In the genomic region with DNA sequence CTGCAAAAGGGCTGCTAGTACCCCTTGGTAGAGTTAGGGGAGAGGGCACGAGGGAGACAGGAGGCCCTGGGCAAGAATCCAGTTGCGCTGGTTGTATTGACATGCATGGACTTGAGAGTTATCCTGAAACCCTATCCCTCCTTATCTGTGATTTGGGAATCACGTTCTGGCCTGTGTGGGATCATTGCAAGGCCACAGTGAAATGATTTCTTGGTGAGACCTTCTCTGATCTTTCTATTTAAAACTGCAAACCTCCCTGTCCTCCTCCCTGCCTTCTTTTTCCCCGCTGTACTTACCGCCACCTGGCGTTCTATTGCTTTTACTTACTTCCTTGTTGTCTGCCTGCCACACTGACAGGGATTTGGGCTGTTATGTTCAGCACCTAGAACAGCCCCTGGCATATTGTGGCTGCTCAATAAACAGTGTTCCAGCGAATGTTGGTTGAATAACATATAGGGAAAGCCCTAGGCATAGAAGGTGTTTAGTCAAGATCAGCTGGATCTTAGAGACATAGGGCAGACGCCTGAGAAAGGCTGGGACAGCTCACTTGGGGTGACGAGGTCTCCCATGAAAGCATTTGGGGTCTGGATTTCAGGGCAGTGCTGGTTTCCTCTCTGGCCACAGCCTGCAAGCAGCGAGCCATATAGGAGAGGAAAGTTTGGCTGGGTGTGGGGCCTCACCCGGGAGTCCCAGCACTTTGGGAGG, we compare ENCODE assay signal across 8 cellular contexts. TPM values are rescaled to one million over a fixed set of nuclear protein-coding genes. Genes with fewer than 3 reads are reported as not detected.
DNase-seq lines count a peak whose midpoint lies in the region; ATAC-seq and TF ChIP-seq lines count a peak whose summit lies in the region.

No MANE protein-coding gene starts in this region.

- no peak for TF ChIP-seq EP300 in Ishikawa (IDR thresholded peaks at IDR 0.05; ENCODE audit: borderline replicate concordance)

- peak; percentile 81 for TF ChIP-seq RAD21 in Ishikawa (IDR thresholded peaks at IDR 0.05; ENCODE audit: low read depth)

- ATAC-seq in GM18868 (IDR thresholded peaks at IDR 0.05; ENCODE audit: unreplicated experiment), result no peak

- DNase-seq in NCI-H1436 (lab: John Stamatoyannopoulos, UW) (peak; percentile 29), NCI-H1436 treated with DMSO at 0.1 percent for 48 hours (lab: John Stamatoyannopoulos, UW) (no peak), SIG-M5 (lab: John Stamatoyannopoulos, UW) (peak; percentile 12), fibroblast of gingiva (ENCODE audit: low read depth) (peak; percentile 15), renal cortical epithelial cell (ENCODE audit: low read depth) (peak; percentile 69)
- no peak for DNase-seq in activated CD8-positive, alpha-beta memory T cell treated with anti-CD3 and anti-CD28 coated beads, Interleukin-2, amount 50 U/mL, for 4 hours

TF ChIP-seq in Ishikawa, 13 proteins besides CTCF, POLR2A, EP300 and RAD21:
- TF ChIP-seq NFIC (IDR thresholded peaks at IDR 0.05) (no peak), ZBTB7A (IDR thresholded peaks at IDR 0.05; ENCODE audit: low read depth) (no peak), CEBPB (IDR thresholded peaks at IDR 0.05) (no peak), FOXM1 (IDR thresholded peaks at IDR 0.05; ENCODE audit: borderline replicate concordance, low read depth) (no peak), MAX (IDR thresholded peaks at IDR 0.05) (0 out of 2 replicates have a peak, but pooled peaks have one; percentile 18)
- TF ChIP-seq, protein P1, sequence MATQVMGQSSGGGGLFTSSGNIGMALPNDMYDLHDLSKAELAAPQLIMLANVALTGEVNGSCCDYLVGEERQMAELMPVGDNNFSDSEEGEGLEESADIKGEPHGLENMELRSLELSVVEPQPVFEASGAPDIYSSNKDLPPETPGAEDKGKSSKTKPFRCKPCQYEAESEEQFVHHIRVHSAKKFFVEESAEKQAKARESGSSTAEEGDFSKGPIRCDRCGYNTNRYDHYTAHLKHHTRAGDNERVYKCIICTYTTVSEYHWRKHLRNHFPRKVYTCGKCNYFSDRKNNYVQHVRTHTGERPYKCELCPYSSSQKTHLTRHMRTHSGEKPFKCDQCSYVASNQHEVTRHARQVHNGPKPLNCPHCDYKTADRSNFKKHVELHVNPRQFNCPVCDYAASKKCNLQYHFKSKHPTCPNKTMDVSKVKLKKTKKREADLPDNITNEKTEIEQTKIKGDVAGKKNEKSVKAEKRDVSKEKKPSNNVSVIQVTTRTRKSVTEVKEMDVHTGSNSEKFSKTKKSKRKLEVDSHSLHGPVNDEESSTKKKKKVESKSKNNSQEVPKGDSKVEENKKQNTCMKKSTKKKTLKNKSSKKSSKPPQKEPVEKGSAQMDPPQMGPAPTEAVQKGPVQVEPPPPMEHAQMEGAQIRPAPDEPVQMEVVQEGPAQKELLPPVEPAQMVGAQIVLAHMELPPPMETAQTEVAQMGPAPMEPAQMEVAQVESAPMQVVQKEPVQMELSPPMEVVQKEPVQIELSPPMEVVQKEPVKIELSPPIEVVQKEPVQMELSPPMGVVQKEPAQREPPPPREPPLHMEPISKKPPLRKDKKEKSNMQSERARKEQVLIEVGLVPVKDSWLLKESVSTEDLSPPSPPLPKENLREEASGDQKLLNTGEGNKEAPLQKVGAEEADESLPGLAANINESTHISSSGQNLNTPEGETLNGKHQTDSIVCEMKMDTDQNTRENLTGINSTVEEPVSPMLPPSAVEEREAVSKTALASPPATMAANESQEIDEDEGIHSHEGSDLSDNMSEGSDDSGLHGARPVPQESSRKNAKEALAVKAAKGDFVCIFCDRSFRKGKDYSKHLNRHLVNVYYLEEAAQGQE (IDR thresholded peaks at IDR 0.05; ENCODE audit: low read depth), result peak; percentile 84

RNA-seq across cellular contexts. Expression of gene ALPL, which starts 25.6 kb away (rescaled TPM):
- 0.35 and 11.1 TPM in 2 replicates for total RNA-seq in renal cortical epithelial cell

Comparison
In these comparisons a context has a peak if more than half of its experiments do, and no peak if none do; other contexts are left out.
1. DNase-seq: peak in NCI-H1436 (single experiment), SIG-M5 (single experiment), fibroblast of gingiva (single experiment) and renal cortical epithelial cell (single experiment); none in NCI-H1436 treated with DMSO at 0.1 percent for 48 hours (single experiment) and activated CD8-positive, alpha-beta memory T cell treated with anti-CD3 and anti-CD28 coated beads, Interleukin-2, amount 50 U/mL, for 4 hours (single experiment).